In the genomic region with DNA sequence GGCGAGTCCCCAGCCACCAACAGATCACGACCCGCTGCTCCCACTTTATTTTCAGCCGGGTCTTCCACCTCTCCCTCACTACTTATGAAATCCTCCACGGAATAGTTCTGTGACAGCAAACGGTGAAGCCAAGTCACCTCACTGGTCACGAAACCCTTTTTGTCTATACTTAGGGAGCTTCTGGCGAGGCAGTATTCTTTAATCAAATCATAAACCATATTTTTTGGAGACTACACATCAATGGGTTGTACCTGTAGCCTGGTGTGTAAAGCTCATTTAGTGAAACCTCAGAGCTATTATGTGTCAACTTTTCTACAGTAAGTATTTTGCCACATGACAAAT, we compare ENCODE assay signal across 8 cellular contexts. TPM values are rescaled to one million over a fixed set of nuclear protein-coding genes. Genes with fewer than 3 reads are reported as not detected.
A peak's percentile ranks its signal among the peaks of the same experiment; 100 is the strongest.
DNase-seq lines count a peak whose midpoint lies in the region; ATAC-seq and TF ChIP-seq lines count a peak whose summit lies in the region.

No MANE protein-coding gene starts in this region.

- H3K79me1 ChIP-seq in neuronal stem cell (ENCODE audit: low read depth, low read length), result no peaks in the 10 kb centered on the region

- H3K4me3 ChIP-seq in BE2C (ENCODE audit: low read depth, low read length) (peak overlapping the region; percentile 86), MM.1S (ENCODE audit: low read length) (peak overlapping the region; percentile 75), neuronal stem cell (ENCODE audit: low read length in 2 of 2) (peak overlapping the region; percentile 72 to 84)

- TF ChIP-seq CTCF in BE2C (IDR thresholded peaks at IDR 0.05; ENCODE audit: low read depth, low read length) (no peak), MM.1S (IDR thresholded peaks at IDR 0.05; ENCODE audit: low read length) (no peak)

- peak overlapping the region; percentile 97 for H3K23ac ChIP-seq in neuronal stem cell (ENCODE audit: low read depth, low read length, poor library complexity)

- H4K91ac ChIP-seq in neuronal stem cell (ENCODE audit: low read depth, low read length, poor library complexity), result no peak overlapping the region

- H2BK5ac ChIP-seq in neuronal stem cell (ENCODE audit: low read length), result peak overlapping the region; percentile 48

- H3K27ac ChIP-seq in MM.1S (ENCODE audit: low read length) (peak overlapping the region; percentile 83; the same call in 1 of the 2 replicates), epithelial cell of prostate (peak overlapping the region; percentile 95), neuronal stem cell (replicated peaks; ENCODE audit: low read length) (peak overlapping the region; percentile 79)

- H3K9me3 ChIP-seq in BE2C (no peaks in the 10 kb centered on the region), MM.1S (replicated peaks; ENCODE audit: insufficient read depth, low read length) (no peaks in the 10 kb centered on the region), neuronal stem cell (replicated peaks in 1 of 2; ENCODE audit: control insufficient read depth in 2 of 2, insufficient read depth in 1 of 2, low read depth in 1 of 2, low read length in 2 of 2) (no peaks in the 10 kb centered on the region)

- H2BK12ac ChIP-seq in neuronal stem cell (ENCODE audit: low read length), result no peak overlapping the region

- peaks cover 32% of the 10 kb centered on the region for H3F3A ChIP-seq in MM.1S (ENCODE audit: insufficient read depth, low read length)

- peaks cover 3% of the 10 kb centered on the region; the same call in 1 of the 2 replicates for H4K20me1 ChIP-seq in MM.1S (ENCODE audit: insufficient read depth, low read length)

- H2AFZ ChIP-seq in MM.1S (ENCODE audit: low read length) (peak overlapping the region; percentile 79), neuronal stem cell (ENCODE audit: low read length) (peak overlapping the region; percentile 99)

- H4K8ac ChIP-seq in neuronal stem cell (ENCODE audit: low read depth, low read length), result no peak overlapping the region

- no peak overlapping the region for H3K4ac ChIP-seq in neuronal stem cell (ENCODE audit: low read length)

- H2BK120ac ChIP-seq in neuronal stem cell (ENCODE audit: low read depth, low read length), result no peak overlapping the region

- peak overlapping the region; percentile 99 for H3K18ac ChIP-seq in neuronal stem cell (ENCODE audit: low read length)

- H3K79me2 ChIP-seq in MM.1S (ENCODE audit: low read length), result peaks cover 34% of the 10 kb centered on the region

- ATAC-seq in HG02798 (IDR thresholded peaks at IDR 0.05; ENCODE audit: poor library complexity, unreplicated experiment), result no peak
- no peak for ATAC-seq in HG03571 (IDR thresholded peaks at IDR 0.05; ENCODE audit: unreplicated experiment)

- H3K4me1 ChIP-seq in BE2C, result no peaks in the 10 kb centered on the region
- H3K4me1 ChIP-seq in MM.1S (ENCODE audit: low read length), result peaks cover 19% of the 10 kb centered on the region
- H3K4me1 ChIP-seq in neuronal stem cell (ENCODE audit: control insufficient read depth in 2 of 2, insufficient read depth in 1 of 2, low read depth in 1 of 2, low read length in 2 of 2), result peaks cover 2 to 15% of the 10 kb centered on the region in 2 donors

- H3K27me3 ChIP-seq in BE2C, result no peaks in the 10 kb centered on the region
- H3K27me3 ChIP-seq in MM.1S (replicated peaks; ENCODE audit: insufficient read depth, low read length), result no peaks in the 10 kb centered on the region
- H3K27me3 ChIP-seq in neuronal stem cell (ENCODE audit: control insufficient read depth in 3 of 3, insufficient read depth in 3 of 3, low read depth in 1 of 3, low read length in 3 of 3), result no peaks in the 10 kb centered on the region

- H2AK5ac ChIP-seq in neuronal stem cell (ENCODE audit: low read depth, low read length), result no peak overlapping the region

- WGBS in neuronal stem cell (ENCODE audit: extremely low coverage in 2 of 2, insufficient read length in 2 of 2, insufficient replicate concordance in 1 of 2), 2 donors, result no CpG with 5 or more reads among the region's 8 CpGs

- H3K14ac ChIP-seq in neuronal stem cell (ENCODE audit: low read length), result no peak overlapping the region

- H3K4me2 ChIP-seq in MM.1S (ENCODE audit: low read depth, low read length) (peak overlapping the region; percentile 73), neuronal stem cell (ENCODE audit: insufficient read depth, low read length, poor library complexity, severe bottlenecking) (peak overlapping the region; percentile 90)

- no peak for DNase-seq in BE2C
- DNase-seq in MM.1S, result no peak
- DNase-seq in epithelial cell of prostate (ENCODE audit: low read depth, low spot score), result no peak
- no peak for DNase-seq in neuronal stem cell (ENCODE audit: low spot score)
- no peak for DNase-seq in anterior cingulate cortex (lab: John Stamatoyannopoulos, UW)
- no peak for DNase-seq in NCI-H345 treated with DMSO at 0.1 percent for 48 hours (lab: John Stamatoyannopoulos, UW; ENCODE audit: unreplicated experiment)

- no peaks in the 10 kb centered on the region for H3K9me2 ChIP-seq in MM.1S (replicated peaks; ENCODE audit: insufficient read depth, low read length)

- H3K9ac ChIP-seq in MM.1S (ENCODE audit: low read length) (peak overlapping the region; percentile 83), neuronal stem cell (ENCODE audit: low read depth, low read length, poor library complexity) (peak overlapping the region; percentile 85)

- H3K36me3 ChIP-seq in BE2C (peaks cover 22% of the 10 kb centered on the region), MM.1S (replicated peaks; ENCODE audit: insufficient read depth, low read length) (peaks cover 9% of the 10 kb centered on the region; the same call in 1 of the 2 replicates), neuronal stem cell (replicated peaks in 1 of 2; ENCODE audit: control insufficient read depth in 2 of 2, insufficient read depth in 2 of 2, low read length in 2 of 2) (peaks cover 6 to 24% of the 10 kb centered on the region in 2 donors)

- no peak overlapping the region for H2BK15ac ChIP-seq in neuronal stem cell (ENCODE audit: low read length)

RNA-seq across cellular contexts. Expression of a gene that starts 0.8 kb away (rescaled TPM):
- polyA plus RNA-seq in BE2C (2012; ENCODE audit: insufficient read depth, insufficient read length, low read depth), result 582 TPM
- polyA plus RNA-seq in neuronal stem cell (2013, experiment 1 of 2), result 836 TPM
- polyA plus RNA-seq in neuronal stem cell (2013, experiment 2 of 2), result 829 TPM

RNA-seq across cellular contexts. Expression of a gene that starts 4.5 kb away (rescaled TPM):
- 22.2 TPM for polyA plus RNA-seq in BE2C (2012; ENCODE audit: insufficient read depth, insufficient read length, low read depth)
- polyA plus RNA-seq in neuronal stem cell (2013, experiment 1 of 2), result 18.6 TPM
- polyA plus RNA-seq in neuronal stem cell (2013, experiment 2 of 2), result 20.2 TPM

RNA-seq across cellular contexts. Expression of a gene that starts 56.7 kb away (rescaled TPM):
- 31.5 TPM for polyA plus RNA-seq in BE2C (2012; ENCODE audit: insufficient read depth, insufficient read length, low read depth)
- polyA plus RNA-seq in neuronal stem cell (2013, experiment 1 of 2), result 40.7 TPM
- polyA plus RNA-seq in neuronal stem cell (2013, experiment 2 of 2), result 42.2 TPM
